In the genomic region with DNA sequence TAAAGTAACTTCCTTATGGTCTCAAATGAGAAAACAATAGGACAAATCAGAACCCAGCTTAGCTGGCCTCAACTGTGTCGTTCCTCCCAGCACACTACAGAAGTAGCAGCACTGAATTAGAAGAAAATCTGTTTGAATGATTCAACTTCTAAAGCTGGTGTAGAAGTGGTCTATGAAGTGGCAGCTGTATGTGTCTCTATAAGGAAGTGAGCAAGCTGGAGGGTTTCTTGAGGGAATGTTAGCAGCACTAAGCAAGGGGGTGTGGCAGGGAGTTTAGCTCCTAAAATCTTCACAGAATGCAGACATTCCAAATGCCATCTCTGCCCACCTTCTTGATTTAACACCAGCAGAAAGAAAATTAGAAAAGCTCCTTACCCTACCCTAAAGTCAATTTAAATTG, we compare ENCODE assay signal across 8 cellular contexts. TPM values are rescaled to one million over a fixed set of nuclear protein-coding genes. Genes with fewer than 3 reads are reported as not detected.
DNase-seq lines count a peak whose midpoint lies in the region; ATAC-seq and TF ChIP-seq lines count a peak whose summit lies in the region.

No MANE protein-coding gene starts in this region.

- TF ChIP-seq CTCF in PC-9 (conservative IDR thresholded peaks at IDR 0.05) = no peak

- H3K4me2 ChIP-seq in PC-9 = peak overlapping the region; percentile 80

- no peaks in the 10 kb centered on the region for H3K9me3 Mint-ChIP-seq in effector memory CD8-positive, alpha-beta T cell

- no peaks in the 10 kb centered on the region for H3K27me3 Mint-ChIP-seq in effector memory CD8-positive, alpha-beta T cell

- no peaks in the 10 kb centered on the region for H3K27me3 ChIP-seq in PC-9 (ENCODE audit: insufficient read depth, low read depth)
- no peaks in the 10 kb centered on the region for H3K27me3 ChIP-seq in rectal smooth muscle tissue (ENCODE audit: control insufficient read depth, insufficient read depth, low read length)

- intact Hi-C loops in PC-9 (cut with micrococcal nuclease; ENCODE audit: unreplicated experiment) = no loop called here

- peaks cover 21% of the 10 kb centered on the region; the same call in 1 of the 2 replicates for H3F3A ChIP-seq in PC-9 (ENCODE audit: insufficient read depth, low read depth)

- no peaks in the 10 kb centered on the region for H3K9me3 ChIP-seq in PC-9 (ENCODE audit: insufficient read depth, low read depth)

- peak overlapping the region; percentile 100 for H3K27ac Mint-ChIP-seq in effector memory CD8-positive, alpha-beta T cell

- H3K27ac ChIP-seq in PC-9 = no peak overlapping the region
- peak overlapping the region; percentile 100 for H3K27ac ChIP-seq in rectal smooth muscle tissue (ENCODE audit: low read depth, low read length)

- CTCF ChIA-PET in PC-9 (lab: Charles Lee) = interaction anchor here (0.6 kb wide), 1 partner anchor 14 kb away, joined by 4 read pairs; no protein-coding TSS in a partner anchor

- H3K4me3 Mint-ChIP-seq in effector memory CD8-positive, alpha-beta T cell = peak overlapping the region; percentile 98 to 99

- DNase-seq in Daoy (ENCODE audit: low read depth) (peak; percentile 49), PC-9 (no peak), hepatic stellate cell (ENCODE audit: low spot score) (no peak)
- DNase-seq in effector memory CD8-positive, alpha-beta T cell = no peak

- H3K9me2 ChIP-seq in PC-9 (ENCODE audit: insufficient read depth) = no peaks in the 10 kb centered on the region

- POLR2A ChIA-PET in PC-9 (lab: Charles Lee; ENCODE audit: unreplicated experiment) = interaction anchor here (0.5 to 0.9 kb wide), 2 partner anchors 71 to 152 kb away, joined by 3 to 7 read pairs; no protein-coding TSS in a partner anchor

- H3K79me2 ChIP-seq in PC-9 (ENCODE audit: low read depth) = 0 out of 2 replicates have a peak, but pooled peaks cover 10% of the 10 kb centered on the region

- no peak for ATAC-seq in effector memory CD8-positive, alpha-beta T cell (replicated peaks)
- no peak for ATAC-seq in HG02610 (IDR thresholded peaks at IDR 0.05; ENCODE audit: unreplicated experiment)
- no peak for ATAC-seq in HG03442 (IDR thresholded peaks at IDR 0.05; ENCODE audit: unreplicated experiment)
- ATAC-seq in GM18517 (IDR thresholded peaks at IDR 0.05; ENCODE audit: unreplicated experiment) = no peak

- peaks cover 29% of the 10 kb centered on the region for H3K4me1 ChIP-seq in PC-9 (replicated peaks; ENCODE audit: insufficient read depth)
- H3K4me1 ChIP-seq in rectal smooth muscle tissue (ENCODE audit: control insufficient read depth, insufficient read depth, low read length) = peaks cover 44% of the 10 kb centered on the region

- no peaks in the 10 kb centered on the region for H4K20me1 ChIP-seq in PC-9 (ENCODE audit: insufficient read depth)

- H2AFZ ChIP-seq in PC-9 = no peak overlapping the region

- H3K36me3 Mint-ChIP-seq in effector memory CD8-positive, alpha-beta T cell (ENCODE audit: insufficient read depth) = peaks cover 41% of the 10 kb centered on the region

- H3K4me3 ChIP-seq in PC-9 (no peak overlapping the region), rectal smooth muscle tissue (ENCODE audit: low read length) (peak overlapping the region; percentile 95)

- no peaks in the 10 kb centered on the region for H3K36me3 ChIP-seq in PC-9 (ENCODE audit: low read depth)
- no peaks in the 10 kb centered on the region for H3K36me3 ChIP-seq in rectal smooth muscle tissue (ENCODE audit: control insufficient read depth, insufficient read depth, low read length)

- H3K9ac ChIP-seq in rectal smooth muscle tissue (ENCODE audit: low read length) = no peak overlapping the region

- H3K4me1 Mint-ChIP-seq in effector memory CD8-positive, alpha-beta T cell (ENCODE audit: low read depth in 2 of 2) = peaks cover 46 to 70% of the 10 kb centered on the region in 2 donors

- BruUV-seq in PC-9 (replicated peaks; lab: Mats Ljungman, UMichigan) = TSS peak; percentile 1

RNA-seq across cellular contexts. Expression of gene KLF9, which starts 4.1 kb away (rescaled TPM):
- 9.4 and 10.6 TPM in 2 replicates for total RNA-seq in Daoy (2014; rRNA removed; shearing (Covaris generic))
- 7.0 and 9.2 TPM in 2 replicates for total RNA-seq in PC-9 (2021)
